7 cellular contexts compared by ENCODE assay signal in genomic region chr2:53926321-53926720, GRCh38. TPM values are rescaled to one million over a fixed set of nuclear protein-coding genes. Genes with fewer than 3 reads are reported as not detected.
DNase-seq lines count a peak whose midpoint lies in the region; ATAC-seq and TF ChIP-seq lines count a peak whose summit lies in the region.
"Not testable (repeated sequence)": the region's sequence is repeated elsewhere in the genome, so short reads cannot be mapped to it uniquely, and the experiment has no call there.

No MANE protein-coding gene starts in this region.

- TF ChIP-seq POLR2A in heart left ventricle (IDR thresholded peaks at IDR 0.05); gastrocnemius medialis (IDR thresholded peaks at IDR 0.05): not testable (repeated sequence)

- POLR2A ChIA-PET in MCF 10A (lab: Yijun Ruan, JAX), result interaction anchor here (1.8 kb wide), 1 partner anchor 43 kb away, joined by 6 read pairs; no protein-coding TSS in a partner anchor

- not testable (repeated sequence) for H2AFZ ChIP-seq in GM23338

- not testable (repeated sequence) for H3K27ac Mint-ChIP-seq in GM23338
- H3K27ac Mint-ChIP-seq in MCF 10A (ENCODE audit: low read depth, unreplicated experiment), result peak overlapping the region; percentile 32
- H3K27ac Mint-ChIP-seq in stimulated activated naive CD8-positive, alpha-beta T cell treated with anti-CD3 and anti-CD28 coated beads, Interleukin-15, amount 100 ng/mL, for 72 hours, result peak overlapping the region; percentile 65 to 75

- in situ Hi-C loops in gastrocnemius medialis (cut with MboI; ENCODE audit: low sequenced_read_pairs in 4 of 4), result not testable (repeated sequence)

- H3K4me2 ChIP-seq in GM23338, result not testable (repeated sequence)

- H3K27ac ChIP-seq in GM23338 (ENCODE audit: low read depth) (peak overlapping the region; percentile 17; the same call in 1 of the 2 replicates), gastrocnemius medialis (peak overlapping the region in 3 of 4 donors; percentile 43 to 47 (median 45))
- not testable (repeated sequence) for H3K27ac ChIP-seq in heart left ventricle

- peaks cover 68% of the 10 kb centered on the region for H3K36me3 ChIP-seq in GM23338 (ENCODE audit: insufficient read depth)
- H3K36me3 ChIP-seq in MG63, result peaks cover 65% of the 10 kb centered on the region
- peaks cover 0 to 98% (median 95%) of the 10 kb centered on the region in 9 donors for H3K36me3 ChIP-seq in heart left ventricle
- peaks cover 2 to 92% of the 10 kb centered on the region in 2 donors for H3K36me3 ChIP-seq in gastrocnemius medialis

- H3F3A ChIP-seq in GM23338 (replicated peaks; ENCODE audit: low read depth), result not testable (repeated sequence)

- not testable (repeated sequence) for H3K4me3 ChIP-seq in GM23338, MG63, heart left ventricle, gastrocnemius medialis

- CTCF ChIA-PET in MCF 10A (lab: Yijun Ruan, JAX), result interaction anchor here (0.7 kb wide), 1 partner anchor 74 kb away, joined by 3 read pairs; no protein-coding TSS in a partner anchor

- not testable (repeated sequence) for H3K9me3 Mint-ChIP-seq in GM23338; MCF 10A (ENCODE audit: unreplicated experiment); stimulated activated naive CD8-positive, alpha-beta T cell treated with anti-CD3 and anti-CD28 coated beads, Interleukin-15, amount 100 ng/mL, for 72 hours

- not testable (repeated sequence) for H3K4me1 Mint-ChIP-seq in GM23338; MCF 10A (ENCODE audit: insufficient read depth, unreplicated experiment); stimulated activated naive CD8-positive, alpha-beta T cell treated with anti-CD3 and anti-CD28 coated beads, Interleukin-15, amount 100 ng/mL, for 72 hours

- H3K4me1 ChIP-seq in GM23338 (ENCODE audit: insufficient read depth); heart left ventricle; gastrocnemius medialis: not testable (repeated sequence)

- not testable (repeated sequence) for TF ChIP-seq CTCF in GM23338 (conservative IDR thresholded peaks at IDR 0.05; ENCODE audit: low read depth in 2 of 2); MCF 10A (IDR thresholded peaks at IDR 0.05; ENCODE audit: unreplicated experiment); heart left ventricle (IDR thresholded peaks at IDR 0.05); gastrocnemius medialis (IDR thresholded peaks at IDR 0.05 in 4 of 5, conservative IDR thresholded peaks at IDR 0.05 in 1 of 5)

- not testable (repeated sequence) for H3K9me3 ChIP-seq in MG63, heart left ventricle, gastrocnemius medialis

- H3K27me3 ChIP-seq in GM23338 (ENCODE audit: insufficient read depth); MG63; heart left ventricle; gastrocnemius medialis: not testable (repeated sequence)

- BruUV-seq in MCF 10A (replicated peaks; lab: Mats Ljungman, UMichigan), result not testable (repeated sequence)

- DNase-seq in DMS 273 treated with DMSO at 0.1 percent for 48 hours (lab: John Stamatoyannopoulos, UW), result peak; percentile 1
- not testable (repeated sequence) for DNase-seq in GM23338 (ENCODE audit: low spot score); MCF 10A (ENCODE audit: unreplicated experiment); stimulated activated naive CD8-positive, alpha-beta T cell treated with anti-CD3 and anti-CD28 coated beads, Interleukin-15, amount 100 ng/mL, for 72 hours
- peak; percentile 64 for DNase-seq in MG63
- peak in 2 of 5 donors; percentile 30 to 33 for DNase-seq in heart left ventricle
- peak in 1 of 2 donors; percentile 57 for DNase-seq in gastrocnemius medialis

- H3K4me3 Mint-ChIP-seq in GM23338; MCF 10A (ENCODE audit: unreplicated experiment); stimulated activated naive CD8-positive, alpha-beta T cell treated with anti-CD3 and anti-CD28 coated beads, Interleukin-15, amount 100 ng/mL, for 72 hours: not testable (repeated sequence)

- peaks cover 78% of the 10 kb centered on the region for H3K36me3 Mint-ChIP-seq in GM23338 (ENCODE audit: low read depth)
- H3K36me3 Mint-ChIP-seq in MCF 10A (ENCODE audit: insufficient read depth, unreplicated experiment), result peaks cover 85% of the 10 kb centered on the region

- intact Hi-C loops in MCF 10A (cut with micrococcal nuclease); gastrocnemius medialis (cut with DNase I; ENCODE audit: low total_unique reads): not testable (repeated sequence)
- intact Hi-C loops in heart left ventricle (cut with DNase I), result loop anchor here in 1 of 10 donors (5.0 kb wide), 1 partner anchor 34 kb away; no protein-coding TSS in a partner anchor

- H4K20me1 ChIP-seq in GM23338 (replicated peaks; ENCODE audit: insufficient read depth), result not testable (repeated sequence)

- H3K79me2 ChIP-seq in GM23338 (replicated peaks; ENCODE audit: insufficient read depth), result not testable (repeated sequence)

- ATAC-seq in GM23338; stimulated activated naive CD8-positive, alpha-beta T cell treated with anti-CD3 and anti-CD28 coated beads, Interleukin-15, amount 100 ng/mL, for 72 hours: not testable (repeated sequence)
- ATAC-seq in heart left ventricle (peak in 3 of 4 donors; percentile 41 to 81 (median 43)), gastrocnemius medialis (peak; percentile 30 to 79)

- H3K27me3 Mint-ChIP-seq in GM23338 (ENCODE audit: insufficient read depth, low read depth, poor library complexity); MCF 10A (ENCODE audit: insufficient read depth, unreplicated experiment); stimulated activated naive CD8-positive, alpha-beta T cell treated with anti-CD3 and anti-CD28 coated beads, Interleukin-15, amount 100 ng/mL, for 72 hours: not testable (repeated sequence)

- 57 to 89% (median 73%) methylated on average over 8 of the region's 8 CpGs for WGBS in heart left ventricle, 4 donors

- H3K9me2 ChIP-seq in GM23338 (ENCODE audit: insufficient read depth), result not testable (repeated sequence)

RNA-seq across cellular contexts. Expression of gene PSME4, which starts 44.5 kb away (rescaled TPM):
- 97.6 and 98.6 TPM in 2 replicates for total RNA-seq in GM23338 (2014; rRNA removed; shearing (Covaris generic))
- polyA plus RNA-seq in GM23338 (2016; fragmentation: Nextera tagmentation; extraction: Ambion mirVana), result 38.4 and 44.7 TPM in 2 replicates
- total RNA-seq in MG63 (2014; rRNA removed; shearing (Covaris generic); ENCODE audit: low replicate concordance), result 17.9 and 24.2 TPM in 2 replicates
- 54.8 and 65.2 TPM in 2 replicates for total RNA-seq in MCF 10A (2022)
- total RNA-seq in heart left ventricle, result 100 to 1,000 TPM in 2 of 9 donors, 10 to 100 TPM in 7; 52.4 to 110 (median 62.7) TPM
- 10 to 100 TPM; 30.8 to 58.0 TPM for polyA plus RNA-seq in heart left ventricle
- 100 to 1,000 TPM; 144 to 247 (median 162) TPM for total RNA-seq in gastrocnemius medialis
